8 cellular contexts compared by ENCODE assay signal in genomic region chr2:220687231-220687843, GRCh38.
A peak's percentile ranks its signal among the peaks of the same experiment; 100 is the strongest.
DNase-seq lines count a peak whose midpoint lies in the region; ATAC-seq and FAIRE-seq lines count a peak whose summit lies in the region.

No MANE protein-coding gene starts in this region.

- no peaks in the 10 kb centered on the region for H3K27me3 ChIP-seq in small intestine (ENCODE audit: control insufficient read depth in 2 of 2, insufficient read depth in 2 of 2, low read length in 2 of 2)

- DNase-seq in ELR (ENCODE audit: low read depth) (peak; percentile 63), T-helper 2 cell (peak; percentile 19 to 52 (median 40)), astrocyte of the hippocampus (ENCODE audit: low read depth, low spot score) (peak; percentile 82), hypothalamus (lab: John Stamatoyannopoulos, UW) (peak in 41 of 51 donors; percentile 0 to 68 (median 16)), small intestine (peak; percentile 33), NCI-H774 (lab: John Stamatoyannopoulos, UW) (no peak)

- no peak for FAIRE-seq in small intestine (lab: Jason Lieb, UNC)

- no peaks in the 10 kb centered on the region for H3K4me1 ChIP-seq in small intestine (ENCODE audit: control insufficient read depth in 2 of 2, insufficient read depth in 1 of 2, low read depth in 1 of 2, low read length in 1 of 2)

- no peaks in the 10 kb centered on the region for H3K9me3 Mint-ChIP-seq in IgD-negative memory B cell

- no peak overlapping the region for H3K27ac ChIP-seq in small intestine (ENCODE audit: low read depth in 1 of 2, low read length in 1 of 2)

- H3K27ac Mint-ChIP-seq in IgD-negative memory B cell = peak overlapping the region in 2 of 3 donors; percentile 4 to 53

- no peaks in the 10 kb centered on the region for H3K36me3 ChIP-seq in small intestine (ENCODE audit: control insufficient read depth in 2 of 2, insufficient read depth in 2 of 2, low read length in 2 of 2)

- peak; percentile 92 for ATAC-seq in GM21576 (IDR thresholded peaks at IDR 0.05; ENCODE audit: unreplicated experiment)

- WGBS in small intestine, 3 donors = 49 to 53% (median 50%) methylated on average over 15 of the region's 15 CpGs

- H3K9me3 ChIP-seq in small intestine (ENCODE audit: control insufficient read depth, low read depth) = no peaks in the 10 kb centered on the region

- peaks cover 14 to 20% (median 14%) of the 10 kb centered on the region in 3 donors for H3K4me1 Mint-ChIP-seq in IgD-negative memory B cell

- H3K4me3 ChIP-seq in small intestine (ENCODE audit: low read depth in 1 of 2, low read length in 2 of 2) = no peak overlapping the region

- H3K4me3 Mint-ChIP-seq in IgD-negative memory B cell = no peak overlapping the region

- H3K36me3 Mint-ChIP-seq in IgD-negative memory B cell = peaks cover 2% of the 10 kb centered on the region

- H3K27me3 Mint-ChIP-seq in IgD-negative memory B cell = peaks cover 3% of the 10 kb centered on the region
